In the genomic region with DNA sequence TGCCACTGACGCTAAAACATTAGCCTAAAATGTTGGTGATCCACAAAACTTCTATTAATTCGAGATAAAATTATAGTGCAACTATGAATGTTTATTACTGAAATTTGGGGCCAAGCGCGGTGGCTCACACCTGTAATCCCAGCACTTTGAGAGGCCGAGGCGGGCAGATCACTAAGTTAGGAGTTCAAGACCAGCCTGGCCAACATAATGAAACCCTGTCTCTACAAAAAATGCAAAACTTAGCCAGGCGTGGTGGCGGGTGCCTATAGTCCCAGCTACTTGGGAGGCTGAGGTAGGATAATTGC, we compare ENCODE assay signal across 23 cellular contexts. TPM values are rescaled to one million over a fixed set of nuclear protein-coding genes. Genes with fewer than 3 reads are reported as not detected.
"Had no signal": no experiment of that assay in that cellular context is flagged by ENCODE, and none has a peak within 500 bp of the region (broad histone marks: within the 10 kb centered on the region; RNA-seq: fewer than 3 reads in every experiment).

No MANE protein-coding gene starts in this region.

RNA-seq across cellular contexts. Expression of gene ACP4, which starts 6.4 kb away (rescaled TPM):
- total RNA-seq: dorsolateral prefrontal cortex, esophagus mucosa, gastrocnemius medialis, glomerular endothelial cell, heart left ventricle, hepatocyte, kidney, left lobe of liver, liver, lung, mucosa of descending colon, occipital lobe, ovary, psoas muscle, renal cortical epithelial cell, right cardiac atrium, sigmoid colon, skeletal muscle tissue, stomach, subcutaneous adipose tissue, temporal lobe, thyroid gland, urinary bladder had no signal
- polyA plus RNA-seq: heart left ventricle, hepatocyte, lung, ovary, psoas muscle, right cardiac atrium, sigmoid colon, stomach, urinary bladder had no signal

RNA-seq across cellular contexts. Expression of gene GPR32, which starts 13.5 kb away (rescaled TPM):
- total RNA-seq: dorsolateral prefrontal cortex, esophagus mucosa, gastrocnemius medialis, glomerular endothelial cell, heart left ventricle, hepatocyte, kidney, left lobe of liver, liver, lung, mucosa of descending colon, occipital lobe, ovary, psoas muscle, renal cortical epithelial cell, right cardiac atrium, sigmoid colon, skeletal muscle tissue, stomach, subcutaneous adipose tissue, temporal lobe, thyroid gland, urinary bladder had no signal
- polyA plus RNA-seq: heart left ventricle, hepatocyte, liver, lung, ovary, psoas muscle, right cardiac atrium, sigmoid colon, stomach, urinary bladder had no signal

RNA-seq across cellular contexts. Expression of gene KLK1, which starts 39.8 kb away (rescaled TPM):
- total RNA-seq: glomerular endothelial cell, liver, occipital lobe, renal cortical epithelial cell, sigmoid colon, skeletal muscle tissue, urinary bladder had no signal
- polyA plus RNA-seq: liver had no signal

RNA-seq across cellular contexts. Expression of gene KLK15, which starts 49.6 kb away (rescaled TPM):
- total RNA-seq: dorsolateral prefrontal cortex, esophagus mucosa, gastrocnemius medialis, glomerular endothelial cell, heart left ventricle, hepatocyte, kidney, left lobe of liver, liver, lung, occipital lobe, ovary, psoas muscle, renal cortical epithelial cell, right cardiac atrium, sigmoid colon, skeletal muscle tissue, stomach, subcutaneous adipose tissue, temporal lobe, urinary bladder had no signal
- polyA plus RNA-seq: heart left ventricle, hepatocyte, liver, lung, ovary, psoas muscle, right cardiac atrium, stomach, urinary bladder had no signal
